Comparison of ENCODE assay signal across 1 cellular context in genomic region chr9:35161713-35162604, GRCh38.
TF ChIP-seq lines count a peak whose summit lies in the region.

Gene UNC13B (plus strand): TSS chr9:35162009. CDS start chr9:35162284, 275 bp downstream.

TF ChIP-seq in HepG2, 621 proteins besides CTCF, POLR2A, EP300 and RAD21 (continued from another document and continues in another):
- peak; percentile 44 for TF ChIP-seq ZNF407 (CRISPR knock-in tag; IDR thresholded peaks at IDR 0.05; ENCODE audit: not compliant biosample characterization)
- peak; percentile 92 for TF ChIP-seq ZHX1 (CRISPR knock-in tag; IDR thresholded peaks at IDR 0.05; ENCODE audit: low read depth)
- TF ChIP-seq ZNF800 (CRISPR knock-in tag; IDR thresholded peaks at IDR 0.05): peak; percentile 92
- TF ChIP-seq TBX2 (CRISPR knock-in tag; IDR thresholded peaks at IDR 0.05; ENCODE audit: borderline replicate concordance): peak; percentile 91; the same call in 1 of the 2 replicates
- TF ChIP-seq, protein P1, sequence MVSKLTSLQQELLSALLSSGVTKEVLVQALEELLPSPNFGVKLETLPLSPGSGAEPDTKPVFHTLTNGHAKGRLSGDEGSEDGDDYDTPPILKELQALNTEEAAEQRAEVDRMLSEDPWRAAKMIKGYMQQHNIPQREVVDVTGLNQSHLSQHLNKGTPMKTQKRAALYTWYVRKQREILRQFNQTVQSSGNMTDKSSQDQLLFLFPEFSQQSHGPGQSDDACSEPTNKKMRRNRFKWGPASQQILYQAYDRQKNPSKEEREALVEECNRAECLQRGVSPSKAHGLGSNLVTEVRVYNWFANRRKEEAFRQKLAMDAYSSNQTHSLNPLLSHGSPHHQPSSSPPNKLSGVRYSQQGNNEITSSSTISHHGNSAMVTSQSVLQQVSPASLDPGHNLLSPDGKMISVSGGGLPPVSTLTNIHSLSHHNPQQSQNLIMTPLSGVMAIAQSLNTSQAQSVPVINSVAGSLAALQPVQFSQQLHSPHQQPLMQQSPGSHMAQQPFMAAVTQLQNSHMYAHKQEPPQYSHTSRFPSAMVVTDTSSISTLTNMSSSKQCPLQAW (CRISPR knock-in tag; IDR thresholded peaks at IDR 0.05): peak; percentile 88
- TF ChIP-seq ZNF614 (CRISPR knock-in tag; IDR thresholded peaks at IDR 0.05; ENCODE audit: borderline replicate concordance): peak; percentile 53; the same call in 1 of the 2 replicates
- peak; percentile 79 for TF ChIP-seq BRD4 (CRISPR knock-in tag; IDR thresholded peaks at IDR 0.05)
- TF ChIP-seq, protein P2, sequence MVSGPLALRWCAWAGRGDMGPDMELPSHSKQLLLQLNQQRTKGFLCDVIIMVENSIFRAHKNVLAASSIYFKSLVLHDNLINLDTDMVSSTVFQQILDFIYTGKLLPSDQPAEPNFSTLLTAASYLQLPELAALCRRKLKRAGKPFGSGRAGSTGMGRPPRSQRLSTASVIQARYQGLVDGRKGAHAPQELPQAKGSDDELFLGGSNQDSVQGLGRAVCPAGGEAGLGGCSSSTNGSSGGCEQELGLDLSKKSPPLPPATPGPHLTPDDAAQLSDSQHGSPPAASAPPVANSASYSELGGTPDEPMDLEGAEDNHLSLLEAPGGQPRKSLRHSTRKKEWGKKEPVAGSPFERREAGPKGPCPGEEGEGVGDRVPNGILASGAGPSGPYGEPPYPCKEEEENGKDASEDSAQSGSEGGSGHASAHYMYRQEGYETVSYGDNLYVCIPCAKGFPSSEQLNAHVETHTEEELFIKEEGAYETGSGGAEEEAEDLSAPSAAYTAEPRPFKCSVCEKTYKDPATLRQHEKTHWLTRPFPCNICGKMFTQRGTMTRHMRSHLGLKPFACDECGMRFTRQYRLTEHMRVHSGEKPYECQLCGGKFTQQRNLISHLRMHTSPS (CRISPR knock-in tag; IDR thresholded peaks at IDR 0.05; ENCODE audit: low read depth): peak; percentile 25; the same call in 1 of the 2 replicates
- peak; percentile 83 for TF ChIP-seq ZSCAN5A (CRISPR knock-in tag; IDR thresholded peaks at IDR 0.05; ENCODE audit: borderline replicate concordance)
- peak; percentile 27; the same call in 1 of the 2 replicates for TF ChIP-seq CENPT (CRISPR knock-in tag; IDR thresholded peaks at IDR 0.05; ENCODE audit: low read depth)
- TF ChIP-seq ZNF646 (CRISPR knock-in tag; IDR thresholded peaks at IDR 0.05): peak; percentile 42; the same call in 1 of the 2 replicates
- 0 out of 2 replicates have a peak, but pooled peaks have one; percentile 35 for TF ChIP-seq REL (CRISPR knock-in tag; conservative IDR thresholded peaks at IDR 0.05)
- TF ChIP-seq, protein P3, sequence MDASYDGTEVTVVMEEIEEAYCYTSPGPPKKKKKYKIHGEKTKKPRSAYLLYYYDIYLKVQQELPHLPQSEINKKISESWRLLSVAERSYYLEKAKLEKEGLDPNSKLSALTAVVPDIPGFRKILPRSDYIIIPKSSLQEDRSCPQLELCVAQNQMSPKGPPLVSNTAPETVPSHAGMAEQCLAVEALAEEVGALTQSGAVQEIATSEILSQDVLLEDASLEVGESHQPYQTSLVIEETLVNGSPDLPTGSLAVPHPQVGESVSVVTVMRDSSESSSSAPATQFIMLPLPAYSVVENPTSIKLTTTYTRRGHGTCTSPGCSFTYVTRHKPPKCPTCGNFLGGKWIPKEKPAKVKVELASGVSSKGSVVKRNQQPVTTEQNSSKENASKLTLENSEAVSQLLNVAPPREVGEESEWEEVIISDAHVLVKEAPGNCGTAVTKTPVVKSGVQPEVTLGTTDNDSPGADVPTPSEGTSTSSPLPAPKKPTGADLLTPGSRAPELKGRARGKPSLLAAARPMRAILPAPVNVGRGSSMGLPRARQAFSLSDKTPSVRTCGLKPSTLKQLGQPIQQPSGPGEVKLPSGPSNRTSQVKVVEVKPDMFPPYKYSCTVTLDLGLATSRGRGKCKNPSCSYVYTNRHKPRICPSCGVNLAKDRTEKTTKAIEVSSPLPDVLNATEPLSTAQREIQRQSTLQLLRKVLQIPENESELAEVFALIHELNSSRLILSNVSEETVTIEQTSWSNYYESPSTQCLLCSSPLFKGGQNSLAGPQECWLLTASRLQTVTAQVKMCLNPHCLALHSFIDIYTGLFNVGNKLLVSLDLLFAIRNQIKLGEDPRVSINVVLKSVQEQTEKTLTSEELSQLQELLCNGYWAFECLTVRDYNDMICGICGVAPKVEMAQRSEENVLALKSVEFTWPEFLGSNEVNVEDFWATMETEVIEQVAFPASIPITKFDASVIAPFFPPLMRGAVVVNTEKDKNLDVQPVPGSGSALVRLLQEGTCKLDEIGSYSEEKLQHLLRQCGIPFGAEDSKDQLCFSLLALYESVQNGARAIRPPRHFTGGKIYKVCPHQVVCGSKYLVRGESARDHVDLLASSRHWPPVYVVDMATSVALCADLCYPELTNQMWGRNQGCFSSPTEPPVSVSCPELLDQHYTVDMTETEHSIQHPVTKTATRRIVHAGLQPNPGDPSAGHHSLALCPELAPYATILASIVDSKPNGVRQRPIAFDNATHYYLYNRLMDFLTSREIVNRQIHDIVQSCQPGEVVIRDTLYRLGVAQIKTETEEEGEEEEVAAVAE (CRISPR knock-in tag; IDR thresholded peaks at IDR 0.05; ENCODE audit: borderline replicate concordance): peak; percentile 19; the same call in 1 of the 2 replicates
- no peak; the same call in none of the 2 replicates for TF ChIP-seq ERF (CRISPR knock-in tag; IDR thresholded peaks at IDR 0.05)
